Comparison of ENCODE assay signal across 14 cellular contexts in the genomic region with DNA sequence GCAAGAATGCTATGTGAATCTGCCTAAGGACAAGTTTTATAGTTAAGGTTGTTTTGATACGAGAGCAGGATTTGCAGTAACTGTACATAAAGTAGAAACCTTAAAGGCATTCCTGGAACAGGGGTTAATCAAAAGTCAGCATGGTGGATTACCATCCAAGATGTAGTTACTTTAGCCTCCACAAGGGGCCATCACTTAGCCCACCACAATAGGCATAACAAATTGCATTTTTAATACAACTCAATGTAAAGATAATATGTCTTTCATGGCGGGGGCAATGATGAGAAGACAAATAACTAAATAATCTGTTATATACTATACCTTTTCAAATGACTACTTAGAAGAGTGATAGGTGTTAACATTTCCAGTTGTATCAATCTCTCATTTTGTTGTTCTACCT.
DNase-seq lines count a peak whose midpoint lies in the region; ATAC-seq, FAIRE-seq and TF ChIP-seq lines count a peak whose summit lies in the region.
"Had no signal": no experiment of that assay in that cellular context is flagged by ENCODE, and none has a peak within 500 bp of the region (broad histone marks: within the 10 kb centered on the region; RNA-seq: fewer than 3 reads in every experiment).

No MANE protein-coding gene starts in this region.

- no peaks in the 10 kb centered on the region for H3K36me3 Mint-ChIP-seq in Caco-2 (ENCODE audit: insufficient read depth, unreplicated experiment)
- no peaks in the 10 kb centered on the region for H3K36me3 Mint-ChIP-seq in T-helper 17 cell (ENCODE audit: low read depth)
- H3K36me3 Mint-ChIP-seq: CD4-positive, CD25-positive, alpha-beta regulatory T cell had no signal

- POLR2A ChIA-PET in Caco-2 (lab: Charles Lee), result no interaction called here

- DNase-seq in AG10803 (ENCODE audit: low read depth) (no peak), SK-MEL-5 (ENCODE audit: low read depth, low spot score) (peak; percentile 7), foreskin fibroblast (no peak), NCI-H2227 treated with DMSO at 0.1 percent for 48 hours (lab: John Stamatoyannopoulos, UW) (no peak), HTR-8/SVneo (ENCODE audit: insufficient read length, low spot score) (no peak), Caco-2 (no peak), T-helper 17 cell (no peak)
- DNase-seq: activated T-cell treated with anti-CD3 and anti-CD28 coated beads, Interleukin-2, amount 50 U/mL, for 4 hours; CD4-positive, CD25-positive, alpha-beta regulatory T cell; NCI-H2171 treated with DMSO at 0.1 percent for 48 hours had no signal

- no peaks in the 10 kb centered on the region for H3K36me3 ChIP-seq in Caco-2 (ENCODE audit: control insufficient read depth, insufficient read depth, low read length)

- H3K9me3 ChIP-seq in Caco-2 (no peaks in the 10 kb centered on the region), T-helper 17 cell (ENCODE audit: control insufficient read depth, low read length, poor library complexity, severe bottlenecking) (no peaks in the 10 kb centered on the region)

- peak; percentile 38 for TF ChIP-seq CTCF in AG10803 (conservative IDR thresholded peaks at IDR 0.05; ENCODE audit: low read length)
- peak; percentile 31 for TF ChIP-seq CTCF in foreskin fibroblast (IDR thresholded peaks at IDR 0.05; ENCODE audit: low read depth, low read length)
- peak in 1 of 2 experiments; percentile 14 for TF ChIP-seq CTCF in Caco-2 (IDR thresholded peaks at IDR 0.05; ENCODE audit: insufficient read depth in 1 of 2, low read depth in 1 of 2, low read length in 1 of 2, severe bottlenecking in 1 of 2, unreplicated experiment in 1 of 2)

- ATAC-seq in GM19351 (IDR thresholded peaks at IDR 0.05; ENCODE audit: unreplicated experiment), result peak; percentile 75
- no peak for ATAC-seq in T-helper 17 cell
- ATAC-seq: activated T-cell treated with anti-CD3 and anti-CD28 coated beads, Interleukin-2, amount 50 U/mL, for 4 hours; K562 had no signal

- H3K27ac Mint-ChIP-seq in Caco-2 (ENCODE audit: unreplicated experiment) (no peak overlapping the region), T-helper 17 cell (no peak overlapping the region)
- H3K27ac Mint-ChIP-seq: CD4-positive, CD25-positive, alpha-beta regulatory T cell had no signal

- in situ Hi-C loops in SK-MEL-5 (cut with HindIII; ENCODE audit: low pct_unique_long_range_greater_than_20kb, low sequenced_read_pairs), result no loop called here

- H3K4me1 Mint-ChIP-seq in Caco-2 (ENCODE audit: low read depth, unreplicated experiment) (peaks cover 7% of the 10 kb centered on the region), T-helper 17 cell (no peaks in the 10 kb centered on the region)
- H3K4me1 Mint-ChIP-seq: CD4-positive, CD25-positive, alpha-beta regulatory T cell had no signal

- H3K4me3 Mint-ChIP-seq in Caco-2 (ENCODE audit: unreplicated experiment) (no peak overlapping the region), T-helper 17 cell (no peak overlapping the region)
- H3K4me3 Mint-ChIP-seq: activated T-cell treated with anti-CD3 and anti-CD28 coated beads, Interleukin-2, amount 50 U/mL, for 4 hours; CD4-positive, CD25-positive, alpha-beta regulatory T cell had no signal

- no peaks in the 10 kb centered on the region for H3K27me3 ChIP-seq in Caco-2 (replicated peaks; ENCODE audit: control insufficient read depth, insufficient read depth, low read length)

- intact Hi-C loops in Caco-2 (cut with micrococcal nuclease; ENCODE audit: unreplicated experiment), result no loop called here

- no peaks in the 10 kb centered on the region for H3K4me1 ChIP-seq in Caco-2

- no peak for FAIRE-seq in HTR-8/SVneo (lab: Jason Lieb, UNC)
- FAIRE-seq: bronchial epithelial cell, frontal cortex, K562 had no signal

- H3K27me3 Mint-ChIP-seq in Caco-2 (ENCODE audit: insufficient read depth, unreplicated experiment), result no peaks in the 10 kb centered on the region
- H3K27me3 Mint-ChIP-seq in T-helper 17 cell, result no peaks in the 10 kb centered on the region
- H3K27me3 Mint-ChIP-seq: CD4-positive, CD25-positive, alpha-beta regulatory T cell had no signal

- H3K4me3 ChIP-seq in AG10803 (ENCODE audit: low read length) (no peak overlapping the region), foreskin fibroblast (ENCODE audit: low read depth in 1 of 2, low read length in 2 of 2) (no peak overlapping the region), Caco-2 (ENCODE audit: low read depth, low read length) (no peak overlapping the region)
- H3K4me3 ChIP-seq: K562 had no signal

- CTCF ChIA-PET in Caco-2 (lab: Charles Lee), result no interaction called here

- no peaks in the 10 kb centered on the region for H3K9me3 Mint-ChIP-seq in Caco-2 (ENCODE audit: unreplicated experiment)
- H3K9me3 Mint-ChIP-seq: activated T-cell treated with anti-CD3 and anti-CD28 coated beads, Interleukin-2, amount 50 U/mL, for 4 hours had no signal

- no TSS peak for BruUV-seq in Caco-2 (replicated peaks; lab: Mats Ljungman, UMichigan)
